ENCODE assay signal across 32 cellular contexts in the genomic region with DNA sequence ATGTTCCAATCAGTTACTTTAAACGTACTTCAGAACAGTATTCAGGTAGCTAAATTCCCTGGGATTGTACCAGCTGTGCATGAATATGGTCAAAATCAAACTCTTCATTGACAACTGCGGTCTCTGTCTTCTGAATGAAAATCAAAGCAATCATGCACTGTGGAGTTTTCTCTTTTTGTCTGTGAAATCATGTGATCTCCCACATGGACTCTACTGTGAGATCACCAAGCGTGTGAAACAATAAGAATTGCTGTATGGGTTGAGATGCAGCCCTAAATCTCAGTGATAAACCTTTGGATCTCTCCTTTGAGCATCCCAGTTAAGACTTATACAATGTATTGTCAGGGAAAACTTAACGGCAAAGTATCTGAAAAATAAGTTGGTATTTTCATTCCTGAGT. TPM values are rescaled to one million over a fixed set of nuclear protein-coding genes. Genes with fewer than 3 reads are reported as not detected.
"Had no signal": no experiment of that assay in that cellular context is flagged by ENCODE, and none has a peak within 500 bp of the region (broad histone marks: within the 10 kb centered on the region; RNA-seq: fewer than 3 reads in every experiment).

No MANE protein-coding gene starts in this region.

- H3K9me3 ChIP-seq: adrenal gland, ascending aorta, gastroesophageal sphincter, lower lobe of right lung, mucosa of descending colon, prostate gland, testis, transverse colon had no signal

- DNase-seq: activated CD4-positive, alpha-beta T cell treated with anti-CD3 and anti-CD28 coated beads for 48 hours; activated CD4-positive, alpha-beta T cell treated with anti-CD3 and anti-CD28 coated beads, Interleukin-2, amount 50 U/mL, for 48 hours; activated CD8-positive, alpha-beta memory T cell treated with anti-CD3 and anti-CD28 coated beads, Interleukin-2, amount 50 U/mL, for 4 hours; activated effector memory CD4-positive, alpha-beta T cell treated with anti-CD3 and anti-CD28 coated beads, Interleukin-2, amount 50 U/mL, for 16 hours; activated naive CD4-positive, alpha-beta T cell treated with anti-CD3 and anti-CD28 coated beads for 36 hours; activated naive CD8-positive, alpha-beta T cell treated with anti-CD3 and anti-CD28 coated beads for 36 hours; activated T-cell treated with anti-CD3 and anti-CD28 coated beads, Interleukin-2, amount 50 U/mL, for 1 hour; adrenal gland; brain microvascular endothelial cell; cortex of kidney; effector memory CD8-positive, alpha-beta T cell; erythroblast; kidney glomerular epithelial cell; lower lobe of right lung; mucosa of descending colon; stimulated activated CD4-positive, alpha-beta T cell treated with anti-CD3 and anti-CD28 coated beads, Interleukin-15, amount 100 ng/mL, for 24 hours; stimulated activated CD4-positive, alpha-beta T cell treated with anti-CD3 and anti-CD28 coated beads, Interleukin-2, amount 100 ng/mL, for 48 hours; stimulated activated naive CD4-positive, alpha-beta T cell treated with Interleukin-2 at 50 U/mL for 16 hours; T-helper 17 cell; T1000; testis; transverse colon; WERI-Rb-1 had no signal

- H3K27me3 ChIP-seq: adrenal gland, ascending aorta, brain microvascular endothelial cell, gastroesophageal sphincter, right atrium auricular region, testis had no signal

- FAIRE-seq: urothelium cell line had no signal

- H3K4me1 ChIP-seq: prostate gland had no signal

- H3K4me3 ChIP-seq: adrenal gland, ascending aorta, gastroesophageal sphincter, lower lobe of right lung, mucosa of descending colon, prostate gland, right atrium auricular region, testis, transverse colon had no signal

- H3K27ac ChIP-seq: adrenal gland, ascending aorta, brain microvascular endothelial cell, lower lobe of right lung, prostate gland, testis, transverse colon, WERI-Rb-1 had no signal

- ATAC-seq: activated CD4-positive, CD25-positive, alpha-beta regulatory T cell treated with anti-CD3 and anti-CD28 coated beads, Interleukin-2, amount 50 U/mL, for 24 hours; effector memory CD8-positive, alpha-beta T cell; gastroesophageal sphincter; left lobe of liver; lower lobe of right lung; mucosa of descending colon; natural killer cell treated with Interleukin-12 subunit alpha and Interleukin-12 subunit beta and Interleukin-15 and Interleukin-18, amount 100 ng/mL, for 72 hours; T-helper 17 cell had no signal

- H3K36me3 ChIP-seq: adrenal gland, ascending aorta, brain microvascular endothelial cell, gastroesophageal sphincter, lower lobe of right lung, prostate gland, right atrium auricular region, transverse colon, WERI-Rb-1 had no signal

RNA-seq across cellular contexts. Expression of gene NRG2, which starts 6.1 kb away (rescaled TPM):
- total RNA-seq: activated naive CD4-positive, alpha-beta T cell treated with anti-CD3 and anti-CD28 coated beads for 36 hours; myocyte; natural killer cell treated with Interleukin-12 subunit alpha and Interleukin-12 subunit beta and Interleukin-15 and Interleukin-18, amount 100 ng/mL, for 72 hours had no signal
